Comparison of ENCODE assay signal across 15 cellular contexts in genomic region chr1:111082421-111083192, GRCh38. TPM values are rescaled to one million over a fixed set of nuclear protein-coding genes. Genes with fewer than 3 reads are reported as not detected.
DNase-seq lines count a peak whose midpoint lies in the region; ATAC-seq, FAIRE-seq and TF ChIP-seq lines count a peak whose summit lies in the region.
"Had no signal": no experiment of that assay in that cellular context is flagged by ENCODE, and none has a peak within 500 bp of the region (broad histone marks: within the 10 kb centered on the region; RNA-seq: fewer than 3 reads in every experiment).

No MANE protein-coding gene starts in this region.

- peak; percentile 21 for FAIRE-seq in GM18507 (lab: Jason Lieb, UNC)
- peak; percentile 13 for FAIRE-seq in astrocyte (lab: Jason Lieb, UNC)
- FAIRE-seq: H54, HepG2 had no signal

- no peak overlapping the region for H2AFZ ChIP-seq in astrocyte (ENCODE audit: low read depth, low read length)

- no peak overlapping the region for H3K4me3 Mint-ChIP-seq in astrocyte (ENCODE audit: unreplicated experiment)
- H3K4me3 Mint-ChIP-seq: activated naive CD4-positive, alpha-beta T cell treated with anti-CD3 and anti-CD28 coated beads, Interleukin-2, amount 50 U/mL, for 24 hours; T-helper 17 cell had no signal

- no peaks in the 10 kb centered on the region for H4K20me1 ChIP-seq in astrocyte (ENCODE audit: insufficient read depth, low read length)

- no peaks in the 10 kb centered on the region for H3K4me1 Mint-ChIP-seq in astrocyte (ENCODE audit: low read depth, unreplicated experiment)
- H3K4me1 Mint-ChIP-seq: activated naive CD4-positive, alpha-beta T cell treated with anti-CD3 and anti-CD28 coated beads, Interleukin-2, amount 50 U/mL, for 24 hours; T-helper 17 cell had no signal

- H3K4me3 ChIP-seq in astrocyte (ENCODE audit: insufficient read depth, low read depth, low read length): no peak overlapping the region
- H3K4me3 ChIP-seq: heart left ventricle had no signal

- no peaks in the 10 kb centered on the region for H3K9me3 ChIP-seq in astrocyte (ENCODE audit: insufficient read depth, low read depth, low read length)

- no peak overlapping the region for H3K9ac ChIP-seq in astrocyte (ENCODE audit: low read length)

- H3K27me3 Mint-ChIP-seq in astrocyte (ENCODE audit: low read depth, unreplicated experiment): no peaks in the 10 kb centered on the region

- peak overlapping the region; percentile 62 for H3K4me2 ChIP-seq in astrocyte (ENCODE audit: low read length)

- H3K79me2 ChIP-seq in astrocyte (ENCODE audit: insufficient read depth, low read length): no peaks in the 10 kb centered on the region

- H3K27ac Mint-ChIP-seq in astrocyte (ENCODE audit: unreplicated experiment): no peak overlapping the region
- H3K27ac Mint-ChIP-seq: activated naive CD4-positive, alpha-beta T cell treated with anti-CD3 and anti-CD28 coated beads, Interleukin-2, amount 50 U/mL, for 24 hours; T-helper 17 cell had no signal

- no peaks in the 10 kb centered on the region for H3K36me3 ChIP-seq in astrocyte (ENCODE audit: insufficient read depth, low read length)
- H3K36me3 ChIP-seq: heart left ventricle had no signal

- H3K36me3 Mint-ChIP-seq in astrocyte (ENCODE audit: low read depth, unreplicated experiment): no peaks in the 10 kb centered on the region

- no peak for TF ChIP-seq CTCF in astrocyte (IDR thresholded peaks at IDR 0.05; ENCODE audit: insufficient read depth, low read depth, low read length)

- no peaks in the 10 kb centered on the region for H3K4me1 ChIP-seq in astrocyte (ENCODE audit: insufficient read depth, low read length)
- H3K4me1 ChIP-seq: heart left ventricle had no signal

- no peaks in the 10 kb centered on the region for H3K27me3 ChIP-seq in astrocyte (ENCODE audit: insufficient read depth, low read length)
- H3K27me3 ChIP-seq: heart left ventricle had no signal

- ATAC-seq in HG02938 (IDR thresholded peaks at IDR 0.05; ENCODE audit: unreplicated experiment): no peak
- ATAC-seq: activated CD4-positive, CD25-positive, alpha-beta regulatory T cell treated with anti-CD3 and anti-CD28 coated beads, Interleukin-2, amount 50 U/mL, for 24 hours; heart left ventricle; HepG2; T-helper 17 cell had no signal

- H3K9me3 Mint-ChIP-seq in astrocyte (ENCODE audit: unreplicated experiment): peaks cover 12% of the 10 kb centered on the region

- peak overlapping the region; percentile 22 for H3K27ac ChIP-seq in astrocyte (ENCODE audit: low read depth, low read length)
- H3K27ac ChIP-seq: heart left ventricle had no signal

- DNase-seq in GM18507 (ENCODE audit: extremely low spot score, insufficient read length, low read depth): no peak
- DNase-seq in astrocyte (ENCODE audit: low read depth): peak; percentile 27
- peak; percentile 87 for DNase-seq in fibroblast of peridontal ligament (ENCODE audit: extremely low read depth)
- DNase-seq in stromal cell of bone marrow (ENCODE audit: low read depth): peak; percentile 49
- no peak for DNase-seq in nucleus accumbens (lab: John Stamatoyannopoulos, UW)
- no peak for DNase-seq in activated effector memory CD4-positive, alpha-beta T cell treated with anti-CD3 and anti-CD28 coated beads, Interleukin-2, amount 50 U/mL, for 16 hours
- DNase-seq: activated CD8-positive, alpha-beta memory T cell treated with anti-CD3 and anti-CD28 coated beads, Interleukin-2, amount 50 U/mL, for 4 hours; heart left ventricle; NCI-H82; T-helper 17 cell had no signal

RNA-seq across cellular contexts. Expression of gene DRAM2, which starts 57.3 kb away (rescaled TPM):
- 33.9 and 38.7 TPM in 2 replicates for total RNA-seq in astrocyte

RNA-seq across cellular contexts. Expression of gene CEPT1, which starts 57.4 kb away (rescaled TPM):
- total RNA-seq in astrocyte: 24.9 and 26.9 TPM in 2 replicates

Comparison
In these comparisons a context has a peak if more than half of its experiments do, and no peak if none do; other contexts are left out.
1. DNase-seq: peak in astrocyte (single experiment), fibroblast of peridontal ligament (single experiment) and stromal cell of bone marrow (single experiment); none in GM18507 (single experiment), nucleus accumbens (0 of 56) and activated effector memory CD4-positive, alpha-beta T cell treated with anti-CD3 and anti-CD28 coated beads, Interleukin-2, amount 50 U/mL, for 16 hours (single experiment).